ENCODE assay signal across 7 cellular contexts in genomic region chr10:610642-611305, GRCh38.
DNase-seq lines count a peak whose midpoint lies in the region; TF ChIP-seq lines count a peak whose summit lies in the region.
"Not testable (repeated sequence)": the region's sequence is repeated elsewhere in the genome, so short reads cannot be mapped to it uniquely, and the experiment has no call there.

No MANE protein-coding gene starts in this region.

- peak; percentile 53 for DNase-seq in HK-2 (ENCODE audit: unreplicated experiment)
- peak; percentile 26 for DNase-seq in activated CD4-positive, alpha-beta T cell treated with anti-CD3 and anti-CD28 coated beads for 48 hours
- DNase-seq in activated gamma-delta T cell treated with anti-CD3 and anti-CD28 coated beads, Interleukin-2, amount 50 U/mL, for 16 hours (ENCODE audit: low read depth), result peak; percentile 14
- DNase-seq in endothelial cell (ENCODE audit: low spot score), result not testable (repeated sequence)
- peak; percentile 91 for DNase-seq in kidney tubule cell (ENCODE audit: low spot score)
- DNase-seq in stimulated activated CD8-positive, alpha-beta memory T cell treated with anti-CD3 and anti-CD28 coated beads, Interleukin-4, amount 100 ng/mL, for 48 hours, result peak; percentile 55

- not testable (repeated sequence) for H3K36me3 ChIP-seq in skeletal muscle satellite cell (ENCODE audit: insufficient read depth, low read length)

- H3K4me3 ChIP-seq in skeletal muscle satellite cell (ENCODE audit: low read length), result peak overlapping the region; percentile 24

- not testable (repeated sequence) for H3K4me2 ChIP-seq in skeletal muscle satellite cell (ENCODE audit: low read length)

- not testable (repeated sequence) for H3K9ac ChIP-seq in skeletal muscle satellite cell (ENCODE audit: low read depth, low read length)

- H3K4me3 Mint-ChIP-seq in endothelial cell (ENCODE audit: unreplicated experiment), result not testable (repeated sequence)

- H3K4me1 Mint-ChIP-seq in endothelial cell (ENCODE audit: unreplicated experiment), result not testable (repeated sequence)

- H3K27me3 ChIP-seq in skeletal muscle satellite cell (ENCODE audit: control insufficient read depth, insufficient read depth, low read length), result not testable (repeated sequence)

- TF ChIP-seq CTCF in endothelial cell (IDR thresholded peaks at IDR 0.05; ENCODE audit: unreplicated experiment), result not testable (repeated sequence)

- not testable (repeated sequence) for H3K27me3 Mint-ChIP-seq in endothelial cell (ENCODE audit: unreplicated experiment)

- H3K4me1 ChIP-seq in skeletal muscle satellite cell (ENCODE audit: control insufficient read depth, insufficient read depth, low read length), result peaks cover 39% of the 10 kb centered on the region

- not testable (repeated sequence) for H3K9me3 ChIP-seq in skeletal muscle satellite cell (replicated peaks; ENCODE audit: low read length)

- peak overlapping the region; percentile 45 for H3K27ac Mint-ChIP-seq in endothelial cell (ENCODE audit: unreplicated experiment)

- H3K9me3 Mint-ChIP-seq in endothelial cell (ENCODE audit: unreplicated experiment), result not testable (repeated sequence)

- H3K36me3 Mint-ChIP-seq in endothelial cell (ENCODE audit: low read depth, unreplicated experiment), result not testable (repeated sequence)
